11 cellular contexts compared by ENCODE assay signal in genomic region chr18:50659091-50660003, GRCh38.
A peak's percentile ranks its signal among the peaks of the same experiment; 100 is the strongest.
DNase-seq lines count a peak whose midpoint lies in the region; ATAC-seq and TF ChIP-seq lines count a peak whose summit lies in the region.
"Had no signal": no experiment of that assay in that cellular context is flagged by ENCODE, and none has a peak within 500 bp of the region (broad histone marks: within the 10 kb centered on the region; RNA-seq: fewer than 3 reads in every experiment).

No MANE protein-coding gene starts in this region.

- no peaks in the 10 kb centered on the region for H3K27me3 ChIP-seq in ascending aorta
- no peaks in the 10 kb centered on the region for H3K27me3 ChIP-seq in right atrium auricular region
- no peaks in the 10 kb centered on the region for H3K27me3 ChIP-seq in upper lobe of right lung

- H3K27ac Mint-ChIP-seq in T-cell = no peak overlapping the region
- H3K27ac Mint-ChIP-seq: activated CD4-positive, alpha-beta T cell treated with anti-CD3 and anti-CD28 coated beads, Interleukin-2, amount 10 ng/mL, durations not matched to agents 7 days and 5 days; progenitor cell of endocrine pancreas had no signal

- intact Hi-C loops in ascending aorta (cut with DNase I) (loop anchor here (2.0 to 10.0 kb wide), 4 partner anchors 37 to 375 kb away; partner anchors contain the start of genes CXXC1, MAPK4 and MBD1), upper lobe of right lung (cut with DNase I) (no loop called here)

- DNase-seq in NCI-H146 (lab: John Stamatoyannopoulos, UW) = peak; percentile 20
- DNase-seq in NCI-H146 treated with DMSO at 0.1 percent for 48 hours (lab: John Stamatoyannopoulos, UW; ENCODE audit: unreplicated experiment) = no peak
- DNase-seq in ascending aorta (ENCODE audit: low spot score in 2 of 2) = no peak
- no peak for DNase-seq in right atrium auricular region (ENCODE audit: low spot score)
- no peak for DNase-seq in upper lobe of right lung
- DNase-seq in dermis blood vessel endothelial cell = no peak
- no peak for DNase-seq in T-cell
- DNase-seq: activated CD4-positive, alpha-beta T cell treated with anti-CD3 and anti-CD28 coated beads, Interleukin-2, amount 10 ng/mL, durations not matched to agents 7 days and 5 days; stimulated activated naive CD4-positive, alpha-beta T cell treated with Interleukin-2 at 50 U/mL for 16 hours had no signal

- H3K4me3 ChIP-seq in ascending aorta (no peak overlapping the region), right atrium auricular region (peak overlapping the region in 1 of 2 donors; percentile 6), upper lobe of right lung (no peak overlapping the region)

- peak in 2 of 3 experiments; percentile 22 to 38 for TF ChIP-seq CTCF in ascending aorta (IDR thresholded peaks at IDR 0.05)
- peak in 1 of 2 donors; percentile 35 for TF ChIP-seq CTCF in right atrium auricular region (IDR thresholded peaks at IDR 0.05)
- no peak for TF ChIP-seq CTCF in upper lobe of right lung (IDR thresholded peaks at IDR 0.05)

- POLR2A ChIA-PET in T-cell (lab: Charles Lee) = no interaction called here

- H3K36me3 Mint-ChIP-seq in T-cell = no peaks in the 10 kb centered on the region

- no peak overlapping the region for H3K4me3 Mint-ChIP-seq in T-cell
- H3K4me3 Mint-ChIP-seq: activated CD4-positive, alpha-beta T cell treated with anti-CD3 and anti-CD28 coated beads, Interleukin-2, amount 10 ng/mL, durations not matched to agents 7 days and 5 days had no signal

- H3K27me3 Mint-ChIP-seq in T-cell = peaks cover 4 to 10% of the 10 kb centered on the region in 2 donors
- H3K27me3 Mint-ChIP-seq: activated CD4-positive, alpha-beta T cell treated with anti-CD3 and anti-CD28 coated beads, Interleukin-2, amount 10 ng/mL, durations not matched to agents 7 days and 5 days; progenitor cell of endocrine pancreas had no signal

- H3K4me1 Mint-ChIP-seq in T-cell = no peaks in the 10 kb centered on the region
- H3K4me1 Mint-ChIP-seq: activated CD4-positive, alpha-beta T cell treated with anti-CD3 and anti-CD28 coated beads, Interleukin-2, amount 10 ng/mL, durations not matched to agents 7 days and 5 days had no signal

- ATAC-seq in upper lobe of right lung (peak; percentile 29), HG03457 (IDR thresholded peaks at IDR 0.05; ENCODE audit: unreplicated experiment) (no peak), T-cell (replicated peaks in 1 of 4) (no peak)

- H3K27ac ChIP-seq in ascending aorta (peak overlapping the region in 1 of 2 donors; percentile 21), right atrium auricular region (peak overlapping the region; percentile 78 to 90), upper lobe of right lung (no peak overlapping the region)

- H3K9me3 ChIP-seq in ascending aorta (peaks cover 0 to 4% of the 10 kb centered on the region in 2 donors), right atrium auricular region (peaks cover 3 to 5% of the 10 kb centered on the region in 2 donors), upper lobe of right lung (no peaks in the 10 kb centered on the region)

- H3K36me3 ChIP-seq in ascending aorta = no peaks in the 10 kb centered on the region
- H3K36me3 ChIP-seq in right atrium auricular region = no peaks in the 10 kb centered on the region
- no peaks in the 10 kb centered on the region for H3K36me3 ChIP-seq in upper lobe of right lung

- peaks cover 0 to 10% (median 0%) of the 10 kb centered on the region in 3 donors for H3K9me3 Mint-ChIP-seq in T-cell

- peaks cover 8 to 11% of the 10 kb centered on the region in 2 donors for H3K4me1 ChIP-seq in ascending aorta
- H3K4me1 ChIP-seq in right atrium auricular region = peaks cover 0 to 46% of the 10 kb centered on the region in 2 donors
- no peaks in the 10 kb centered on the region for H3K4me1 ChIP-seq in upper lobe of right lung

- CTCF ChIA-PET in T-cell (lab: Charles Lee) = no interaction called here
